ENCODE assay signal across 16 cellular contexts in genomic region chr1:110237406-110238152, GRCh38. TPM values are rescaled to one million over a fixed set of nuclear protein-coding genes. Genes with fewer than 3 reads are reported as not detected.
A peak's percentile ranks its signal among the peaks of the same experiment; 100 is the strongest.
DNase-seq lines count a peak whose midpoint lies in the region; ATAC-seq and TF ChIP-seq lines count a peak whose summit lies in the region.
"Had no signal": no experiment of that assay in that cellular context is flagged by ENCODE, and none has a peak within 500 bp of the region (broad histone marks: within the 10 kb centered on the region; RNA-seq: fewer than 3 reads in every experiment).

No MANE protein-coding gene starts in this region.

- no peak for ATAC-seq in activated CD8-positive, alpha-beta T cell treated with anti-CD3 and anti-CD28 coated beads for 36 hours
- ATAC-seq in activated CD8-positive, alpha-beta T cell treated with anti-CD3 and anti-CD28 coated beads, Interleukin-2, amount 10 ng/mL, durations not matched to agents 7 days and 5 days, result no peak
- peak; percentile 47 for ATAC-seq in HG02885 (IDR thresholded peaks at IDR 0.05; ENCODE audit: poor library complexity, unreplicated experiment)
- ATAC-seq: A549, lower lobe of right lung, natural killer cell had no signal

- CTCF ChIA-PET in activated CD8-positive, alpha-beta T cell treated with anti-CD3 and anti-CD28 coated beads for 36 hours (lab: Charles Lee), result interaction anchor here (0.9 to 1.9 kb wide), 5 partner anchors 29 to 76 kb away, joined by 3 to 15 read pairs (median 6); no protein-coding TSS in a partner anchor
- CTCF ChIA-PET in activated CD8-positive, alpha-beta T cell treated with anti-CD3 and anti-CD28 coated beads, Interleukin-2, amount 10 ng/mL, durations not matched to agents 7 days and 5 days (lab: Charles Lee), result no interaction called here

- DNase-seq in activated CD8-positive, alpha-beta T cell treated with anti-CD3 and anti-CD28 coated beads for 36 hours, result peak; percentile 28
- DNase-seq in activated CD8-positive, alpha-beta T cell treated with anti-CD3 and anti-CD28 coated beads, Interleukin-2, amount 10 ng/mL, durations not matched to agents 7 days and 5 days, result no peak
- DNase-seq in amniotic epithelial cell (ENCODE audit: low read depth) (peak; percentile 65), GM19238 (ENCODE audit: insufficient read length, low spot score) (no peak), NCI-H1105 (lab: John Stamatoyannopoulos, UW) (no peak)
- DNase-seq in activated CD8-positive, alpha-beta memory T cell treated with anti-CD3 and anti-CD28 coated beads, Interleukin-2, amount 50 U/mL, for 48 hours, result no peak
- DNase-seq: activated CD4-positive, alpha-beta T cell treated with anti-CD3 and anti-CD28 coated beads, Interleukin-2, amount 10 ng/mL, durations not matched to agents 24 days and 14 days; lower lobe of right lung; natural killer cell; NCI-H82; T-helper 2 cell; upper lobe of left lung had no signal

- peaks cover 8% of the 10 kb centered on the region for H3K36me3 Mint-ChIP-seq in activated CD8-positive, alpha-beta T cell treated with anti-CD3 and anti-CD28 coated beads for 36 hours (ENCODE audit: low read depth)
- H3K36me3 Mint-ChIP-seq in activated CD8-positive, alpha-beta T cell treated with anti-CD3 and anti-CD28 coated beads, Interleukin-2, amount 10 ng/mL, durations not matched to agents 7 days and 5 days (ENCODE audit: low read depth), result no peaks in the 10 kb centered on the region
- peaks cover 13% of the 10 kb centered on the region for H3K36me3 Mint-ChIP-seq in stimulated activated naive CD8-positive, alpha-beta T cell treated with anti-CD3 and anti-CD28 coated beads, Interleukin-15, Interleukin-2, amounts not matched to agents 100 ng/mL and 50 ng/mL, for 24 hours (ENCODE audit: low read depth)
- H3K36me3 Mint-ChIP-seq: natural killer cell had no signal

- peak overlapping the region; percentile 26 for H3K27ac Mint-ChIP-seq in activated CD8-positive, alpha-beta T cell treated with anti-CD3 and anti-CD28 coated beads for 36 hours
- H3K27ac Mint-ChIP-seq in activated CD8-positive, alpha-beta T cell treated with anti-CD3 and anti-CD28 coated beads, Interleukin-2, amount 10 ng/mL, durations not matched to agents 7 days and 5 days, result no peak overlapping the region
- H3K27ac Mint-ChIP-seq in stimulated activated naive CD8-positive, alpha-beta T cell treated with anti-CD3 and anti-CD28 coated beads, Interleukin-15, Interleukin-2, amounts not matched to agents 100 ng/mL and 50 ng/mL, for 24 hours, result peak overlapping the region; percentile 70
- H3K27ac Mint-ChIP-seq: dendritic cell treated with granulocyte-macrophage colony-stimulating factor and Interleukin-4, amounts not matched to agents 40 ng/mL and 50 ng/mL, for 4 days; natural killer cell had no signal

- TF ChIP-seq CTCF in activated CD8-positive, alpha-beta T cell treated with anti-CD3 and anti-CD28 coated beads for 36 hours (IDR thresholded peaks at IDR 0.05), result no peak

- H3K4me3 Mint-ChIP-seq in activated CD8-positive, alpha-beta T cell treated with anti-CD3 and anti-CD28 coated beads for 36 hours, result no peak overlapping the region
- H3K4me3 Mint-ChIP-seq in activated CD8-positive, alpha-beta T cell treated with anti-CD3 and anti-CD28 coated beads, Interleukin-2, amount 10 ng/mL, durations not matched to agents 7 days and 5 days, result no peak overlapping the region
- peak overlapping the region; percentile 39 for H3K4me3 Mint-ChIP-seq in stimulated activated naive CD8-positive, alpha-beta T cell treated with anti-CD3 and anti-CD28 coated beads, Interleukin-15, Interleukin-2, amounts not matched to agents 100 ng/mL and 50 ng/mL, for 24 hours
- H3K4me3 Mint-ChIP-seq: activated CD4-positive, alpha-beta T cell treated with anti-CD3 and anti-CD28 coated beads, Interleukin-2, amount 10 ng/mL, durations not matched to agents 24 days and 14 days; dendritic cell treated with granulocyte-macrophage colony-stimulating factor and Interleukin-4, amounts not matched to agents 40 ng/mL and 50 ng/mL, for 4 days; natural killer cell had no signal

- peaks cover 54% of the 10 kb centered on the region for H3K4me1 Mint-ChIP-seq in activated CD8-positive, alpha-beta T cell treated with anti-CD3 and anti-CD28 coated beads for 36 hours (ENCODE audit: low read depth)
- peaks cover 3% of the 10 kb centered on the region for H3K4me1 Mint-ChIP-seq in activated CD8-positive, alpha-beta T cell treated with anti-CD3 and anti-CD28 coated beads, Interleukin-2, amount 10 ng/mL, durations not matched to agents 7 days and 5 days (ENCODE audit: low read depth)
- peaks cover 59% of the 10 kb centered on the region for H3K4me1 Mint-ChIP-seq in stimulated activated naive CD8-positive, alpha-beta T cell treated with anti-CD3 and anti-CD28 coated beads, Interleukin-15, Interleukin-2, amounts not matched to agents 100 ng/mL and 50 ng/mL, for 24 hours (ENCODE audit: low read depth)
- H3K4me1 Mint-ChIP-seq: natural killer cell had no signal

- POLR2A ChIA-PET in activated CD8-positive, alpha-beta T cell treated with anti-CD3 and anti-CD28 coated beads for 36 hours (lab: Charles Lee), result interaction anchor here (0.9 to 1.0 kb wide), 2 partner anchors 9 to 11 kb away, joined by 3 read pairs; no protein-coding TSS in a partner anchor
- POLR2A ChIA-PET in activated CD8-positive, alpha-beta T cell treated with anti-CD3 and anti-CD28 coated beads, Interleukin-2, amount 10 ng/mL, durations not matched to agents 7 days and 5 days (lab: Charles Lee), result no interaction called here

- intact Hi-C loops in activated CD8-positive, alpha-beta T cell treated with anti-CD3 and anti-CD28 coated beads for 36 hours (cut with micrococcal nuclease), result loop anchor here (2.0 kb wide), 1 partner anchor 27 kb away; the partner anchor contains the start of gene KCNC4

- no peaks in the 10 kb centered on the region for H3K27me3 Mint-ChIP-seq in activated CD8-positive, alpha-beta T cell treated with anti-CD3 and anti-CD28 coated beads for 36 hours
- H3K27me3 Mint-ChIP-seq in activated CD8-positive, alpha-beta T cell treated with anti-CD3 and anti-CD28 coated beads, Interleukin-2, amount 10 ng/mL, durations not matched to agents 7 days and 5 days (ENCODE audit: low read depth), result no peaks in the 10 kb centered on the region
- no peaks in the 10 kb centered on the region for H3K27me3 Mint-ChIP-seq in stimulated activated naive CD8-positive, alpha-beta T cell treated with anti-CD3 and anti-CD28 coated beads, Interleukin-15, Interleukin-2, amounts not matched to agents 100 ng/mL and 50 ng/mL, for 24 hours
- H3K27me3 Mint-ChIP-seq: activated CD4-positive, alpha-beta T cell treated with anti-CD3 and anti-CD28 coated beads, Interleukin-2, amount 10 ng/mL, durations not matched to agents 24 days and 14 days had no signal

- H3K9me3 Mint-ChIP-seq in activated CD8-positive, alpha-beta T cell treated with anti-CD3 and anti-CD28 coated beads for 36 hours, result no peaks in the 10 kb centered on the region
- no peaks in the 10 kb centered on the region for H3K9me3 Mint-ChIP-seq in activated CD8-positive, alpha-beta T cell treated with anti-CD3 and anti-CD28 coated beads, Interleukin-2, amount 10 ng/mL, durations not matched to agents 7 days and 5 days (ENCODE audit: insufficient read depth)
- no peaks in the 10 kb centered on the region for H3K9me3 Mint-ChIP-seq in stimulated activated naive CD8-positive, alpha-beta T cell treated with anti-CD3 and anti-CD28 coated beads, Interleukin-15, Interleukin-2, amounts not matched to agents 100 ng/mL and 50 ng/mL, for 24 hours
- H3K9me3 Mint-ChIP-seq: activated CD4-positive, alpha-beta T cell treated with anti-CD3 and anti-CD28 coated beads, Interleukin-2, amount 10 ng/mL, durations not matched to agents 24 days and 14 days; dendritic cell treated with granulocyte-macrophage colony-stimulating factor and Interleukin-4, amounts not matched to agents 40 ng/mL and 50 ng/mL, for 4 days; natural killer cell had no signal

RNA-seq across cellular contexts. Expression of gene KCNC4, which starts 27.5 kb away (rescaled TPM):
- total RNA-seq in activated CD8-positive, alpha-beta T cell treated with anti-CD3 and anti-CD28 coated beads for 36 hours, result 10 to 100 TPM; 10.7 to 12.2 TPM
- total RNA-seq in activated CD8-positive, alpha-beta T cell treated with anti-CD3 and anti-CD28 coated beads, Interleukin-2, amount 10 ng/mL, durations not matched to agents 7 days and 5 days, result 1 to 10 TPM; 7.5 to 8.3 TPM

Comparison
In these comparisons a context has a peak if more than half of its experiments do, and no peak if none do; other contexts are left out.
1. DNase-seq: peak in activated CD8-positive, alpha-beta T cell treated with anti-CD3 and anti-CD28 coated beads for 36 hours (single experiment) and amniotic epithelial cell (single experiment); none in activated CD8-positive, alpha-beta T cell treated with anti-CD3 and anti-CD28 coated beads, Interleukin-2, amount 10 ng/mL, durations not matched to agents 7 days and 5 days (single experiment), GM19238 (single experiment), NCI-H1105 (single experiment) and activated CD8-positive, alpha-beta memory T cell treated with anti-CD3 and anti-CD28 coated beads, Interleukin-2, amount 50 U/mL, for 48 hours (single experiment).